8 cellular contexts compared by ENCODE assay signal in genomic region chrX:130165703-130166502, GRCh38. TPM values are rescaled to one million over a fixed set of nuclear protein-coding genes. Genes with fewer than 3 reads are reported as not detected.
DNase-seq lines count a peak whose midpoint lies in the region; ATAC-seq, FAIRE-seq and TF ChIP-seq lines count a peak whose summit lies in the region.

Gene AIFM1 (minus strand): TSS chrX:130165841. CDS start chrX:130165656, 185 bp downstream.

- DNase-seq in GM18507 (ENCODE audit: extremely low spot score, insufficient read length, low read depth) (peak; percentile 60), NCI-H2029 treated with DMSO at 0.1 percent for 48 hours (lab: John Stamatoyannopoulos, UW) (peak; percentile 80), T-helper 9 cell (peak; percentile 72), astrocyte of the cerebellum (ENCODE audit: low read depth) (peak; percentile 85), hepatic stellate cell (ENCODE audit: low spot score) (peak; percentile 87), aorta (peak; percentile 95 to 96)

- no peaks in the 10 kb centered on the region for H3K9me3 ChIP-seq in aorta (ENCODE audit: control insufficient read depth, low read length)

- intact Hi-C loops in aorta (cut with DNase I): loop anchor here in 1 of 2 donors (5.0 kb wide), 1 partner anchor 39 kb away; no protein-coding TSS in a partner anchor

- H3K36me3 ChIP-seq in rectal smooth muscle tissue (ENCODE audit: control insufficient read depth, insufficient read depth, low read length) (no peaks in the 10 kb centered on the region), aorta (ENCODE audit: control insufficient read depth in 1 of 2, insufficient read depth in 2 of 2, low read length in 1 of 2) (no peaks in the 10 kb centered on the region)

- in situ Hi-C loops in astrocyte of the cerebellum (cut with HindIII; ENCODE audit: low sequenced_read_pairs): no loop called here

- FAIRE-seq in GM18507 (lab: Jason Lieb, UNC): peak; percentile 93

- WGBS in aorta, 2 donors: 0 to 35% methylated on average over 49 to 50 of the region's 50 CpGs

- TF ChIP-seq CTCF in astrocyte of the cerebellum (IDR thresholded peaks at IDR 0.05; ENCODE audit: low read depth, low read length, missing control alignments): no peak

- peak within 1 kb of the TSS; percentile 54 for H3K4me3 ChIP-seq in astrocyte of the cerebellum (ENCODE audit: low read depth, low read length)
- peak within 1 kb of the TSS; percentile 65 for H3K4me3 ChIP-seq in rectal smooth muscle tissue (ENCODE audit: low read length)
- peak within 1 kb of the TSS; percentile 45 to 82 for H3K4me3 ChIP-seq in aorta (ENCODE audit: low read length in 2 of 2)

- peak within 1 kb of the TSS; percentile 10 for H3K9ac ChIP-seq in rectal smooth muscle tissue (ENCODE audit: low read length)

- H3K4me1 ChIP-seq in rectal smooth muscle tissue (ENCODE audit: control insufficient read depth, insufficient read depth, low read length) (no peaks in the 10 kb centered on the region), aorta (ENCODE audit: control insufficient read depth in 1 of 2, insufficient read depth in 2 of 2, low read length in 2 of 2) (no peaks in the 10 kb centered on the region)

- peak within 1 kb of the TSS; percentile 84 for H3K27ac ChIP-seq in rectal smooth muscle tissue (ENCODE audit: low read depth, low read length)
- H3K27ac ChIP-seq in aorta (ENCODE audit: low read depth in 1 of 2, low read length in 2 of 2): peak within 1 kb of the TSS in 1 of 2 donors; percentile 86

- H3K27me3 ChIP-seq in rectal smooth muscle tissue (ENCODE audit: control insufficient read depth, insufficient read depth, low read length) (no peaks in the 10 kb centered on the region), aorta (ENCODE audit: control insufficient read depth in 1 of 2, insufficient read depth in 2 of 2, low read length in 1 of 2) (no peaks in the 10 kb centered on the region)

- peak; percentile 87 for ATAC-seq in HG02981 (IDR thresholded peaks at IDR 0.05; ENCODE audit: unreplicated experiment)
- peak; percentile 97 for ATAC-seq in aorta (ENCODE audit: low FRiP score)

RNA-seq across cellular contexts. Expression of gene AIFM1, which starts in this region (rescaled TPM):
- 10 to 100 TPM; 12.7 to 16.8 TPM for total RNA-seq in aorta
- polyA plus RNA-seq in aorta: 10 to 100 TPM; 15.7 to 17.0 TPM
